Comparison of ENCODE assay signal across 23 cellular contexts in genomic region chr7:90951229-90951628, GRCh38.
"Had no signal": no experiment of that assay in that cellular context is flagged by ENCODE, and none has a peak within 500 bp of the region (broad histone marks: within the 10 kb centered on the region; RNA-seq: fewer than 3 reads in every experiment).

No MANE protein-coding gene starts in this region.

- H3K27ac Mint-ChIP-seq: activated CD4-positive, alpha-beta memory T cell treated with anti-CD3 and anti-CD28 coated beads, Interleukin-2, amount 10 ng/mL, durations not matched to agents 7 days and 5 days; activated naive CD4-positive, alpha-beta T cell treated with anti-CD3 and anti-CD28 coated beads, Interleukin-2, amount 50 U/mL, for 24 hours; activated T-helper 1 cell treated with anti-CD3 and anti-CD28 coated beads, Interleukin-12 subunit alpha, Interleukin-12 subunit beta, Interleukin-2, Interleukin-4 antibody, amounts not matched to agents 30 ng/mL and 10 ng/mL and 1 ng/mL, durations not matched to agents 14 hours and 24 hours and 36 hours had no signal

- H3K4me3 Mint-ChIP-seq: activated CD4-positive, alpha-beta memory T cell treated with anti-CD3 and anti-CD28 coated beads, Interleukin-2, amount 10 ng/mL, durations not matched to agents 7 days and 5 days; activated naive CD4-positive, alpha-beta T cell treated with anti-CD3 and anti-CD28 coated beads, Interleukin-2, amount 50 U/mL, for 24 hours; activated T-helper 1 cell treated with anti-CD3 and anti-CD28 coated beads, Interleukin-12 subunit alpha, Interleukin-12 subunit beta, Interleukin-2, Interleukin-4 antibody, amounts not matched to agents 30 ng/mL and 10 ng/mL and 1 ng/mL, durations not matched to agents 14 hours and 24 hours and 36 hours had no signal

- H3K4me3 ChIP-seq: MG63 had no signal

- DNase-seq: activated CD4-positive, alpha-beta memory T cell treated with anti-CD3 and anti-CD28 coated beads, Interleukin-2, amount 10 ng/mL, durations not matched to agents 7 days and 5 days; activated CD4-positive, alpha-beta T cell treated with anti-CD3 and anti-CD28 coated beads, Interleukin-2, amount 50 U/mL, for 1 hour; activated CD4-positive, CD25-positive, alpha-beta regulatory T cell; activated CD8-positive, alpha-beta memory T cell treated with anti-CD3 and anti-CD28 coated beads, Interleukin-2, amount 50 U/mL, for 4 hours; activated effector memory CD4-positive, alpha-beta T cell treated with Interleukin-2 at 50 U/mL for 16 hours; activated naive CD4-positive, alpha-beta T cell; aorta; central memory CD4-positive, alpha-beta T cell; MG63; MV-4-11; NCI-H1417 treated with DMSO at 0.1 percent for 48 hours; NCI-H1694; NCI-H2029; NCI-H2107; NCI-H345; NCI-H510A; NCI-H526 treated with DMSO at 0.1 percent for 48 hours; NCI-H82; SK-N-SH; T-helper 1 cell had no signal

- FAIRE-seq: bronchial epithelial cell had no signal

- H3K27me3 ChIP-seq: MG63 had no signal

- H3K36me3 ChIP-seq: MG63 had no signal

- H3K4me1 Mint-ChIP-seq: activated CD4-positive, alpha-beta memory T cell treated with anti-CD3 and anti-CD28 coated beads, Interleukin-2, amount 10 ng/mL, durations not matched to agents 7 days and 5 days; activated naive CD4-positive, alpha-beta T cell treated with anti-CD3 and anti-CD28 coated beads, Interleukin-2, amount 50 U/mL, for 24 hours had no signal

- H3K9me3 Mint-ChIP-seq: activated CD4-positive, alpha-beta memory T cell treated with anti-CD3 and anti-CD28 coated beads, Interleukin-2, amount 10 ng/mL, durations not matched to agents 7 days and 5 days; activated naive CD4-positive, alpha-beta T cell treated with anti-CD3 and anti-CD28 coated beads, Interleukin-2, amount 50 U/mL, for 24 hours; activated T-helper 1 cell treated with anti-CD3 and anti-CD28 coated beads, Interleukin-12 subunit alpha, Interleukin-12 subunit beta, Interleukin-2, Interleukin-4 antibody, amounts not matched to agents 30 ng/mL and 10 ng/mL and 1 ng/mL, durations not matched to agents 14 hours and 24 hours and 36 hours had no signal

- H3K36me3 Mint-ChIP-seq: activated naive CD4-positive, alpha-beta T cell treated with anti-CD3 and anti-CD28 coated beads, Interleukin-2, amount 50 U/mL, for 24 hours had no signal

- H3K9me3 ChIP-seq: MG63, SK-N-SH had no signal

- H3K27me3 Mint-ChIP-seq: activated CD4-positive, alpha-beta memory T cell treated with anti-CD3 and anti-CD28 coated beads, Interleukin-2, amount 10 ng/mL, durations not matched to agents 7 days and 5 days; activated naive CD4-positive, alpha-beta T cell treated with anti-CD3 and anti-CD28 coated beads, Interleukin-2, amount 50 U/mL, for 24 hours had no signal

- H3K9ac ChIP-seq: SK-N-SH had no signal

- H3K4me2 ChIP-seq: SK-N-SH had no signal
